12 cellular contexts compared by ENCODE assay signal in genomic region chr10:44628921-44629320, GRCh38.
DNase-seq lines count a peak whose midpoint lies in the region; ATAC-seq, FAIRE-seq and TF ChIP-seq lines count a peak whose summit lies in the region.
"Had no signal": no experiment of that assay in that cellular context is flagged by ENCODE, and none has a peak within 500 bp of the region (broad histone marks: within the 10 kb centered on the region; RNA-seq: fewer than 3 reads in every experiment).

No MANE protein-coding gene starts in this region.

- H3K9me3 ChIP-seq in HEK293 (ENCODE audit: control insufficient read depth, insufficient read depth, low read depth, low read length) (no peaks in the 10 kb centered on the region), K562 (replicated peaks; ENCODE audit: control insufficient read depth, insufficient read depth, low read depth, low read length) (no peaks in the 10 kb centered on the region; the same call in 1 of the 2 replicates)

- no peak overlapping the region for H3K9ac ChIP-seq in K562 (ENCODE audit: insufficient read depth in 1 of 2, low read depth in 2 of 2, low read length in 2 of 2)

- POLR2A ChIA-PET in HEK293 (lab: Yijun Ruan, JAX): no interaction called here
- POLR2A ChIA-PET in K562 (lab: Yijun Ruan, JAX): no interaction called here

- peak overlapping the region; percentile 64 for H2AFZ ChIP-seq in ACC112 (ENCODE audit: low read length, unreplicated experiment)
- H2AFZ ChIP-seq in K562 (ENCODE audit: low read depth, low read length): 0 out of 2 replicates have a peak overlapping the region, but pooled peaks have one; percentile 1

- peaks cover 28% of the 10 kb centered on the region for H3K4me1 ChIP-seq in ACC112 (ENCODE audit: control insufficient read depth, insufficient read depth, low read length, unreplicated experiment)
- H3K4me1 ChIP-seq in HEK293 (ENCODE audit: control insufficient read depth, insufficient read depth, low read length): no peaks in the 10 kb centered on the region
- H3K4me1 ChIP-seq in K562 (replicated peaks in 1 of 2; ENCODE audit: control insufficient read depth in 2 of 2, insufficient read depth in 2 of 2, low read length in 2 of 2): no peaks in the 10 kb centered on the region; a peak in 1 of 5 replicates

- H3K4me3 ChIP-seq in ACC112 (ENCODE audit: low read depth, low read length) (peak overlapping the region; percentile 4; the same call in 1 of the 2 replicates), HEK293 (ENCODE audit: low read depth, low read length) (no peak overlapping the region), K562 (no peak overlapping the region)
- H3K4me3 ChIP-seq: cardiac muscle cell had no signal

- TF ChIP-seq RAD21 in K562 (CRISPR knock-in tag; conservative IDR thresholded peaks at IDR 0.05 in 1 of 2, IDR thresholded peaks at IDR 0.05 in 1 of 2): no peak

- intact Hi-C loops in K562 (cut with micrococcal nuclease): no loop called here

- TF ChIP-seq CTCF in HEK293 (tag by site-specific recombination; IDR thresholded peaks at IDR 0.05) (no peak), K562 (IDR thresholded peaks at IDR 0.05 in 2 of 3, conservative IDR thresholded peaks at IDR 0.05 in 1 of 3; ENCODE audit: insufficient read depth in 2 of 3, low read depth in 1 of 3, low read length in 3 of 3) (no peak)

- 2% methylated on average over 2 of the region's 2 CpGs for WGBS in K562 (ENCODE audit: insufficient coverage, low coverage, missing lambda C conversion rate)

- no peak overlapping the region for H3K4me2 ChIP-seq in K562 (ENCODE audit: insufficient read depth, low read length)

- no peaks in the 10 kb centered on the region for H3K9me1 ChIP-seq in K562 (ENCODE audit: control insufficient read depth, insufficient read depth, low read length)

- DNase-seq in K562 (ENCODE audit: extremely low read depth in 1 of 4, low spot score in 3 of 4) (peak in 3 of 4 experiments; percentile 11 to 15 (median 14)), kidney glomerular epithelial cell (lab: John Stamatoyannopoulos, UW) (peak; percentile 15), NCI-H1105 treated with DMSO at 0.1 percent for 48 hours (lab: John Stamatoyannopoulos, UW) (no peak)
- DNase-seq: CD4-positive, CD25-positive, alpha-beta regulatory T cell; MM.1S; stimulated activated CD4-positive, alpha-beta T cell treated with anti-CD3 and anti-CD28 coated beads, Interleukin-2, amount 100 ng/mL, for 24 hours had no signal

- no peaks in the 10 kb centered on the region for H4K20me1 ChIP-seq in K562 (replicated peaks; ENCODE audit: control insufficient read depth, insufficient read depth, low read length)

- CTCF ChIA-PET in HEK293 (lab: Yijun Ruan, JAX) (no interaction called here), K562 (lab: Yijun Ruan, JAX; ENCODE audit: low intra/inter-chr PET ratio) (no interaction called here)

- H3K27me3 ChIP-seq in ACC112 (ENCODE audit: insufficient read depth, low read length) (no peaks in the 10 kb centered on the region), K562 (ENCODE audit: control insufficient read depth in 2 of 2, insufficient read depth in 2 of 2, low read length in 2 of 2) (no peaks in the 10 kb centered on the region)
- H3K27me3 ChIP-seq: cardiac muscle cell had no signal

- H3K79me2 ChIP-seq in ACC112 (ENCODE audit: control insufficient read depth, insufficient read depth, low read length, unreplicated experiment) (no peaks in the 10 kb centered on the region), K562 (ENCODE audit: control insufficient read depth, insufficient read depth, low read length) (no peaks in the 10 kb centered on the region)

- TF ChIP-seq EP300 in K562 (IDR thresholded peaks at IDR 0.05; ENCODE audit: low read length): no peak

- BruUV-seq in K562 (replicated peaks; lab: Mats Ljungman, UMichigan): no TSS peak

- TF ChIP-seq POLR2A in K562 (conservative IDR thresholded peaks at IDR 0.05): no peak

- FAIRE-seq in K562 (lab: Jason Lieb, UNC): peak; percentile 58

- ATAC-seq in K562 (no peak), HG02798 (IDR thresholded peaks at IDR 0.05; ENCODE audit: poor library complexity, unreplicated experiment) (no peak), HG02678 (IDR thresholded peaks at IDR 0.05; ENCODE audit: unreplicated experiment) (no peak), HG03520 (IDR thresholded peaks at IDR 0.05; ENCODE audit: unreplicated experiment) (no peak)

- in situ Hi-C loops in K562 (cut with MboI): no loop called here

- peak overlapping the region; percentile 89 for H3K27ac ChIP-seq in ACC112 (ENCODE audit: low read depth, low read length)
- H3K27ac ChIP-seq in HEK293 (ENCODE audit: extremely low read depth, low read depth, low read length): no peak overlapping the region
- H3K27ac ChIP-seq in K562 (ENCODE audit: extremely low read depth, low read depth, low read length): no peak overlapping the region
- H3K27ac ChIP-seq: cardiac muscle cell had no signal

- no peaks in the 10 kb centered on the region for H3K36me3 ChIP-seq in ACC112 (ENCODE audit: insufficient read depth, low read length)
- no peaks in the 10 kb centered on the region for H3K36me3 ChIP-seq in HEK293 (ENCODE audit: control insufficient read depth in 2 of 2, insufficient read depth in 1 of 2, low read length in 2 of 2)
- H3K36me3 ChIP-seq in K562 (ENCODE audit: control insufficient read depth, insufficient read depth, low read length): no peaks in the 10 kb centered on the region
- H3K36me3 ChIP-seq: cardiac muscle cell had no signal

TF ChIP-seq in HEK293, 187 proteins besides CTCF, POLR2A, EP300 and RAD21 (continues in another document):
- TF ChIP-seq ZFP37 (tag by site-specific recombination; IDR thresholded peaks at IDR 0.05): no peak
- TF ChIP-seq ZNF677 (tag by site-specific recombination; IDR thresholded peaks at IDR 0.05): no peak
- no peak for TF ChIP-seq ZNF560 (tag by site-specific recombination; IDR thresholded peaks at IDR 0.05; ENCODE audit: borderline replicate concordance)
- no peak for TF ChIP-seq ZBTB44 (tag by site-specific recombination; IDR thresholded peaks at IDR 0.05)
- no peak for TF ChIP-seq ZNF394 (tag by site-specific recombination; IDR thresholded peaks at IDR 0.05; ENCODE audit: borderline replicate concordance)
- no peak for TF ChIP-seq ZNF645 (tag by site-specific recombination; IDR thresholded peaks at IDR 0.05)

TF ChIP-seq in K562, 482 proteins besides CTCF, POLR2A, EP300 and RAD21 (continues in another document):
- no peak for TF ChIP-seq ZNF212 (CRISPR knock-in tag; IDR thresholded peaks at IDR 0.05)
- TF ChIP-seq ZNF316 (IDR thresholded peaks at IDR 0.05): peak; percentile 97
- TF ChIP-seq NFE2 (IDR thresholded peaks at IDR 0.05; ENCODE audit: low read depth): peak; percentile 84
- peak; percentile 92 for TF ChIP-seq MAFK (IDR thresholded peaks at IDR 0.05; ENCODE audit: low read length)
- TF ChIP-seq MAFG (tag; conservative IDR thresholded peaks at IDR 0.05): peak; percentile 97
- TF ChIP-seq C11orf30 (IDR thresholded peaks at IDR 0.05; ENCODE audit: low read depth): peak; percentile 95
- TF ChIP-seq KDM5B (IDR thresholded peaks at IDR 0.05; ENCODE audit: insufficient replicate concordance, low read depth, low read length): no peak
- TF ChIP-seq MLLT1 (IDR thresholded peaks at IDR 0.05): no peak
- TF ChIP-seq RREB1 (CRISPR knock-in tag; IDR thresholded peaks at IDR 0.05): no peak
